In the genomic region with DNA sequence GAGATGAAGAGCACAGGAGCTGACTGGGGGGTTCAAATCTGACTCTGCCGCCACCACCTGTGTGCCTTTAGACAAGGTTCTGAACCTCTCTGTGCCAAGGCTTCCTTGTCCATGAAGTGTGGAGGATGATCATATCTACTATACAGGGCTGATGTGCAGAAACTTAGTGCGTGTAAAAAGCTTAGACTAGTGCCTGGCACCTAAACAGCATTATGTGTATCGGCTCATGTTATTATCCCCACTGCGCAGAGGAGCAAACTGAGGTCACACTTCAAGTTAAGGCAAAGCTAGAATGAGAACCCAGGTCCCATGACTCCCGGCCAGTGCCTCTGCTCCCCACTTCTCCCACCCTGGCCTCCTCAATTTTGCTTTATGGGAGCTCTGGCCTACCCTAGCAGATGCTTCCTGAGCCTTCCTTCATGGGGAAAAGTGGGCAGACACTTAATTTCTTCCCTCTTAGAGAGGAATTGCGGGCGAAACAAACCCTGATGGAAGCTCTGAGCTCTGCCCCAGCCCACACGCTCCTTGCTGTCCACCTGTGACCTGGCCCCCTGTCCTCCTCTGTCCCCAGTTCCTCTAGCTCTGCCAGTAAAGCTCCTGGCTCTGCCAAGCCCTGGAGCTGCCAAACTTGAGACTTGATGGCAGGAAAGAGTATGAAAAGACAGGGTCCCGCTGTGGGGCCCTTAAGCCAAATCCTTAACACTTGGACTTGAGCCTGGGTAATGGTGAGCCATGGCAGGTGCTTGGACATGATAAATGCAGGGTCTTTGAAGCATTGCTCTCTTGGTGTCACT, we compare ENCODE assay signal across 25 cellular contexts.
"Had no signal": no experiment of that assay in that cellular context is flagged by ENCODE, and none has a peak within 500 bp of the region (broad histone marks: within the 10 kb centered on the region; RNA-seq: fewer than 3 reads in every experiment).

No MANE protein-coding gene starts in this region.

- H3K27ac ChIP-seq: coronary artery, esophagus muscularis mucosa, foreskin keratinocyte, gastroesophageal sphincter, hepatocyte, left lung, neutrophil, parathyroid adenoma, sigmoid colon, stomach, thyroid gland had no signal

- H3K9me3 Mint-ChIP-seq: memory B cell; natural killer cell; stimulated activated effector memory CD8-positive, alpha-beta T cell treated with anti-CD3 and anti-CD28 coated beads, Interleukin-12 subunit alpha, Interleukin-12 subunit beta, amount 100 ng/mL, for 72 hours; type B pancreatic cell had no signal

- H3K27ac Mint-ChIP-seq: memory B cell; natural killer cell; progenitor cell of endocrine pancreas; stimulated activated effector memory CD8-positive, alpha-beta T cell treated with anti-CD3 and anti-CD28 coated beads, Interleukin-12 subunit alpha, Interleukin-12 subunit beta, amount 100 ng/mL, for 72 hours; type B pancreatic cell had no signal

- H3K36me3 Mint-ChIP-seq: memory B cell; natural killer cell; stimulated activated effector memory CD8-positive, alpha-beta T cell treated with anti-CD3 and anti-CD28 coated beads, Interleukin-12 subunit alpha, Interleukin-12 subunit beta, amount 100 ng/mL, for 72 hours; type B pancreatic cell had no signal

- H3K4me1 ChIP-seq: foreskin keratinocyte, left lung, parathyroid adenoma, sigmoid colon, stomach, thyroid gland had no signal

- H3K27me3 ChIP-seq: esophagus muscularis mucosa, gastroesophageal sphincter, heart left ventricle, hepatocyte, left lung, neutrophil, sigmoid colon, stomach, thyroid gland had no signal

- H3K4me3 ChIP-seq: coronary artery, esophagus muscularis mucosa, gastroesophageal sphincter, heart left ventricle, hepatocyte, left lung, lung, sigmoid colon, stomach, thyroid gland had no signal

- ATAC-seq: foreskin keratinocyte, gastroesophageal sphincter, natural killer cell had no signal

- H3K4me1 Mint-ChIP-seq: memory B cell; natural killer cell; stimulated activated effector memory CD8-positive, alpha-beta T cell treated with anti-CD3 and anti-CD28 coated beads, Interleukin-12 subunit alpha, Interleukin-12 subunit beta, amount 100 ng/mL, for 72 hours had no signal

- H3K36me3 ChIP-seq: esophagus muscularis mucosa, gastroesophageal sphincter, heart left ventricle, left lung, neutrophil, sigmoid colon, stomach, thyroid gland had no signal

- DNase-seq: dermis blood vessel endothelial cell; effector memory CD4-positive, alpha-beta T cell; foreskin keratinocyte; left lung; natural killer cell; sigmoid colon; stimulated activated CD4-positive, alpha-beta T cell treated with anti-CD3 and anti-CD28 coated beads, Interleukin-2, amount 100 ng/mL, for 24 hours; stimulated activated CD4-positive, alpha-beta T cell treated with anti-CD3 and anti-CD28 coated beads, Interleukin-4, amount 100 ng/mL, for 24 hours; stimulated activated naive CD4-positive, alpha-beta T cell treated with Interleukin-2 at 50 U/mL for 16 hours; stomach had no signal

- H3K4me3 Mint-ChIP-seq: memory B cell; natural killer cell; stimulated activated effector memory CD8-positive, alpha-beta T cell treated with anti-CD3 and anti-CD28 coated beads, Interleukin-12 subunit alpha, Interleukin-12 subunit beta, amount 100 ng/mL, for 72 hours; type B pancreatic cell had no signal

- H3K9me3 ChIP-seq: esophagus muscularis mucosa, gastroesophageal sphincter, heart left ventricle, left lung, neutrophil, sigmoid colon, stomach, thyroid gland had no signal

- FAIRE-seq: endothelial cell of umbilical vein, kidney had no signal
